ENCODE assay signal across 20 cellular contexts in genomic region chr19:53190253-53190652, GRCh38.
"Had no signal": no experiment of that assay in that cellular context is flagged by ENCODE, and none has a peak within 500 bp of the region (broad histone marks: within the 10 kb centered on the region; RNA-seq: fewer than 3 reads in every experiment).

No MANE protein-coding gene starts in this region.

- H3K9me3 Mint-ChIP-seq: nephron had no signal

- DNase-seq: immature natural killer cell; kidney; left colon; left lung; lower lobe of right lung; mammary epithelial cell; mesenchymal stem cell; naive thymus-derived CD8-positive, alpha-beta T cell; occipital lobe; right lobe of liver; stimulated activated CD4-positive, alpha-beta T cell treated with anti-CD3 and anti-CD28 coated beads, Interleukin-1b, Interleukin-23, amount 100 ng/mL, for 48 hours; stimulated activated CD4-positive, alpha-beta T cell treated with anti-CD3 and anti-CD28 coated beads, Interleukin-2, amount 100 ng/mL, for 48 hours; stimulated activated CD4-positive, alpha-beta T cell treated with anti-CD3 and anti-CD28 coated beads, Interleukin-4, amount 100 ng/mL, for 4 hours; stimulated activated CD8-positive, alpha-beta memory T cell treated with anti-CD3 and anti-CD28 coated beads, Interleukin-4, amount 100 ng/mL, for 48 hours; stimulated activated naive CD8-positive, alpha-beta T cell treated with anti-CD3 and anti-CD28 coated beads, Interleukin-15, Interleukin-2, amounts not matched to agents 100 U/mL and 50 U/mL, for 24 hours; stomach; transverse colon had no signal

- H3K4me3 Mint-ChIP-seq: stimulated activated memory B cell treated with anti-CD40 and anti-IgM and Interleukin-4, amounts not matched to agents 10 μg/mL and 1 μg/mL and 100 μg/mL, for 72 hours had no signal

- ATAC-seq: left colon; left lung; lower lobe of right lung; naive thymus-derived CD8-positive, alpha-beta T cell; right lobe of liver; stimulated activated memory B cell treated with anti-CD40 and anti-IgM and Interleukin-4, amounts not matched to agents 10 μg/mL and 1 μg/mL and 100 μg/mL, for 72 hours; stimulated activated naive CD8-positive, alpha-beta T cell treated with anti-CD3 and anti-CD28 coated beads, Interleukin-15, Interleukin-2, amounts not matched to agents 100 U/mL and 50 U/mL, for 24 hours had no signal

- H3K27me3 Mint-ChIP-seq: stimulated activated memory B cell treated with anti-CD40 and anti-IgM and Interleukin-4, amounts not matched to agents 10 μg/mL and 1 μg/mL and 100 μg/mL, for 72 hours had no signal

- H3K27ac Mint-ChIP-seq: immature natural killer cell; naive thymus-derived CD8-positive, alpha-beta T cell; nephron; neural progenitor cell; stimulated activated memory B cell treated with anti-CD40 and anti-IgM and Interleukin-4, amounts not matched to agents 10 μg/mL and 1 μg/mL and 100 μg/mL, for 72 hours had no signal
